In genomic region chrX:2351999-2352995, GRCh38 we compare ENCODE assay signal across 10 cellular contexts.
DNase-seq lines count a peak whose midpoint lies in the region; ATAC-seq lines count a peak whose summit lies in the region.
"Had no signal": no experiment of that assay in that cellular context is flagged by ENCODE, and none has a peak within 500 bp of the region (broad histone marks: within the 10 kb centered on the region; RNA-seq: fewer than 3 reads in every experiment).

No MANE protein-coding gene starts in this region.

- peaks cover 77% of the 10 kb centered on the region for H3K36me3 Mint-ChIP-seq in activated T-cell treated with anti-CD3 and anti-CD28 coated beads, Interleukin-2, amount 50 U/mL, for 24 hours (ENCODE audit: low read depth)
- peaks cover 4 to 7% of the 10 kb centered on the region in 2 donors for H3K36me3 Mint-ChIP-seq in activated T-cell treated with anti-CD3 and anti-CD28 coated beads, Interleukin-2, amount 50 U/mL, for 72 hours (ENCODE audit: insufficient read depth in 2 of 2)

- intact Hi-C loops in left cardiac atrium (cut with DNase I), result no loop called here

- H3K9me3 Mint-ChIP-seq in activated T-cell treated with anti-CD3 and anti-CD28 coated beads, Interleukin-2, amount 50 U/mL, for 24 hours, result peaks cover 8% of the 10 kb centered on the region
- H3K9me3 Mint-ChIP-seq in activated T-cell treated with anti-CD3 and anti-CD28 coated beads, Interleukin-2, amount 50 U/mL, for 72 hours, result peaks cover 2 to 4% of the 10 kb centered on the region in 2 donors

- no peak overlapping the region for H3K4me3 Mint-ChIP-seq in activated T-cell treated with anti-CD3 and anti-CD28 coated beads, Interleukin-2, amount 50 U/mL, for 24 hours
- no peak overlapping the region for H3K4me3 Mint-ChIP-seq in activated T-cell treated with anti-CD3 and anti-CD28 coated beads, Interleukin-2, amount 50 U/mL, for 72 hours

- H3K27me3 Mint-ChIP-seq in activated T-cell treated with anti-CD3 and anti-CD28 coated beads, Interleukin-2, amount 50 U/mL, for 24 hours, result no peaks in the 10 kb centered on the region
- no peaks in the 10 kb centered on the region for H3K27me3 Mint-ChIP-seq in activated T-cell treated with anti-CD3 and anti-CD28 coated beads, Interleukin-2, amount 50 U/mL, for 72 hours (ENCODE audit: low read depth)

- peaks cover 4% of the 10 kb centered on the region for H3K4me1 Mint-ChIP-seq in activated T-cell treated with anti-CD3 and anti-CD28 coated beads, Interleukin-2, amount 50 U/mL, for 24 hours (ENCODE audit: low read depth)
- H3K4me1 Mint-ChIP-seq in activated T-cell treated with anti-CD3 and anti-CD28 coated beads, Interleukin-2, amount 50 U/mL, for 72 hours (ENCODE audit: low read depth), result peaks cover 9% of the 10 kb centered on the region

- ATAC-seq in activated T-cell treated with anti-CD3 and anti-CD28 coated beads, Interleukin-2, amount 50 U/mL, for 72 hours (replicated peaks in 1 of 2), result peak; percentile 51 to 72
- ATAC-seq in left cardiac atrium, result peak; percentile 83 to 92
- ATAC-seq in GM21619 (IDR thresholded peaks at IDR 0.05; ENCODE audit: unreplicated experiment), result no peak

- no peak overlapping the region for H3K27ac Mint-ChIP-seq in activated T-cell treated with anti-CD3 and anti-CD28 coated beads, Interleukin-2, amount 50 U/mL, for 24 hours
- no peak overlapping the region for H3K27ac Mint-ChIP-seq in activated T-cell treated with anti-CD3 and anti-CD28 coated beads, Interleukin-2, amount 50 U/mL, for 72 hours

- peak; percentile 8 for DNase-seq in activated T-cell treated with anti-CD3 and anti-CD28 coated beads for 48 hours (ENCODE audit: low read depth)
- no peak for DNase-seq in activated T-cell treated with anti-CD3 and anti-CD28 coated beads, Interleukin-2, amount 50 U/mL, for 24 hours
- DNase-seq in activated T-cell treated with anti-CD3 and anti-CD28 coated beads, Interleukin-2, amount 50 U/mL, for 72 hours, result peak in 1 of 2 donors; percentile 2
- DNase-seq in left cardiac atrium, result peak; percentile 33
- peak; percentile 1 for DNase-seq in stimulated activated CD8-positive, alpha-beta memory T cell treated with anti-CD3 and anti-CD28 coated beads, Interleukin-12 subunit alpha, Interleukin-12 subunit beta, amount 100 ng/mL, for 24 hours (ENCODE audit: extremely low read depth)
- no peak for DNase-seq in NCI-H128 (lab: John Stamatoyannopoulos, UW; ENCODE audit: unreplicated experiment)
- no peak for DNase-seq in DMS79 (lab: John Stamatoyannopoulos, UW)
- DNase-seq: anterior cingulate cortex, transverse colon had no signal

Comparison
In these comparisons a context has a peak if more than half of its experiments do, and no peak if none do; other contexts are left out.
1. DNase-seq: peak in activated T-cell treated with anti-CD3 and anti-CD28 coated beads for 48 hours (single experiment), left cardiac atrium (single experiment) and stimulated activated CD8-positive, alpha-beta memory T cell treated with anti-CD3 and anti-CD28 coated beads, Interleukin-12 subunit alpha, Interleukin-12 subunit beta, amount 100 ng/mL, for 24 hours (single experiment); none in activated T-cell treated with anti-CD3 and anti-CD28 coated beads, Interleukin-2, amount 50 U/mL, for 24 hours (single experiment), NCI-H128 (single experiment) and DMS79 (single experiment).